In the genomic region with DNA sequence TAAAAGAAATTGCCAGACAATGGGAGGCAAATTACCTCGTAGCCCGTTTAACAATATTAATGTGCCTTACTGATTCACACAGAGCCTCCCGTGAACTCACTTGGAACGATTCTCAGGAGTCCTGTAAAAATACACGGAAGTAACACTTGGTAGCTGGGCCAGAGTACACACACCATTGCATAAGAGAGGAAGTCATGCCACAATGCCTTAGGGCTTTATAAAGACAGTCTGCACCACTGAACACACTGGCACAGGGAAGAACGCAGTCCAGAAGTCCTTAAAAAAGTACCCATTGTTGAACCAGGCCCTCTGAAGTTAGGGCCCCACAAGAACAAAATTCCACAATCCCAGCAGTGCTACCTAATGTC, we compare ENCODE assay signal across 1 cellular context.
TF ChIP-seq lines count a peak whose summit lies in the region.

No MANE protein-coding gene starts in this region.

TF ChIP-seq in HepG2, 621 proteins besides CTCF, POLR2A, EP300 and RAD21 (continued from another document and continues in another):
- TF ChIP-seq AKAP8 (CRISPR knock-in tag; IDR thresholded peaks at IDR 0.05) (no peak), KDM5B (CRISPR knock-in tag; IDR thresholded peaks at IDR 0.05; ENCODE audit: borderline replicate concordance) (no peak), KAT7 (CRISPR knock-in tag; IDR thresholded peaks at IDR 0.05; ENCODE audit: borderline replicate concordance) (0 out of 2 replicates have a peak, but pooled peaks have one; percentile 55), RBFOX2 (IDR thresholded peaks at IDR 0.05; ENCODE audit: low read depth, low read length) (peak; percentile 33; the same call in 1 of the 2 replicates), SNRNP70 (IDR thresholded peaks at IDR 0.05; ENCODE audit: low read depth, low read length) (no peak), TBP (CRISPR knock-in tag; IDR thresholded peaks at IDR 0.05) (no peak), ZBTB7B (CRISPR knock-in tag; IDR thresholded peaks at IDR 0.05) (peak; percentile 35; the same call in 1 of the 2 replicates), ZNF292 (CRISPR knock-in tag; IDR thresholded peaks at IDR 0.05; ENCODE audit: borderline replicate concordance, low read depth) (peak; percentile 66; the same call in 1 of the 2 replicates), GATAD1 (CRISPR knock-in tag; IDR thresholded peaks at IDR 0.05) (peak; percentile 68), HMG20A (CRISPR knock-in tag; IDR thresholded peaks at IDR 0.05; ENCODE audit: borderline replicate concordance) (peak; percentile 83; the same call in 1 of the 2 replicates), ZNF343 (CRISPR knock-in tag; IDR thresholded peaks at IDR 0.05) (no peak), ZNF878 (CRISPR knock-in tag; IDR thresholded peaks at IDR 0.05) (peak; percentile 62; the same call in 1 of the 2 replicates), ZMYM4 (CRISPR knock-in tag; IDR thresholded peaks at IDR 0.05) (peak; percentile 77), TEAD2 (CRISPR knock-in tag; IDR thresholded peaks at IDR 0.05) (no peak), WIZ (CRISPR knock-in tag; IDR thresholded peaks at IDR 0.05) (no peak), RXRB (CRISPR knock-in tag; IDR thresholded peaks at IDR 0.05; ENCODE audit: borderline replicate concordance) (peak; percentile 84), ZNF224 (CRISPR knock-in tag; IDR thresholded peaks at IDR 0.05) (no peak), ZNF180 (CRISPR knock-in tag; IDR thresholded peaks at IDR 0.05; ENCODE audit: borderline replicate concordance, low read depth) (no peak), ZNF207 (IDR thresholded peaks at IDR 0.05; ENCODE audit: borderline replicate concordance) (no peak), ZNF564 (CRISPR knock-in tag; IDR thresholded peaks at IDR 0.05) (no peak; the same call in 1 of the 2 replicates), HOMEZ (CRISPR knock-in tag; IDR thresholded peaks at IDR 0.05; ENCODE audit: low read depth) (peak; percentile 87; the same call in 1 of the 2 replicates), HNF4G (IDR thresholded peaks at IDR 0.05; ENCODE audit: borderline replicate concordance, low read depth, low read length) (peak; percentile 83), HNF4G (CRISPR knock-in tag; IDR thresholded peaks at IDR 0.05; ENCODE audit: borderline replicate concordance, low read depth) (no peak), SNAI1 (CRISPR knock-in tag; IDR thresholded peaks at IDR 0.05; ENCODE audit: borderline replicate concordance) (no peak), GMEB1 (CRISPR knock-in tag; IDR thresholded peaks at IDR 0.05; ENCODE audit: borderline replicate concordance) (no peak), ZFP62 (CRISPR knock-in tag; IDR thresholded peaks at IDR 0.05) (no peak), ADNP (CRISPR knock-in tag; IDR thresholded peaks at IDR 0.05) (no peak), ZNF274 (CRISPR knock-in tag; IDR thresholded peaks at IDR 0.05) (no peak), PRDM4 (CRISPR knock-in tag; IDR thresholded peaks at IDR 0.05; ENCODE audit: borderline replicate concordance) (no peak), IRF1 (CRISPR knock-in tag; IDR thresholded peaks at IDR 0.05; ENCODE audit: low read depth) (no peak), ZNF605 (CRISPR knock-in tag; IDR thresholded peaks at IDR 0.05) (peak; percentile 57; the same call in 1 of the 2 replicates), POLR2G (IDR thresholded peaks at IDR 0.05; ENCODE audit: low read depth, low read length) (peak; percentile 59), HMGXB3 (CRISPR knock-in tag; IDR thresholded peaks at IDR 0.05; ENCODE audit: borderline replicate concordance) (no peak)
- TF ChIP-seq, protein P1, sequence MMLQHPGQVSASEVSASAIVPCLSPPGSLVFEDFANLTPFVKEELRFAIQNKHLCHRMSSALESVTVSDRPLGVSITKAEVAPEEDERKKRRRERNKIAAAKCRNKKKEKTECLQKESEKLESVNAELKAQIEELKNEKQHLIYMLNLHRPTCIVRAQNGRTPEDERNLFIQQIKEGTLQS (CRISPR knock-in tag; IDR thresholded peaks at IDR 0.05), result no peak
- TF ChIP-seq, protein P2, sequence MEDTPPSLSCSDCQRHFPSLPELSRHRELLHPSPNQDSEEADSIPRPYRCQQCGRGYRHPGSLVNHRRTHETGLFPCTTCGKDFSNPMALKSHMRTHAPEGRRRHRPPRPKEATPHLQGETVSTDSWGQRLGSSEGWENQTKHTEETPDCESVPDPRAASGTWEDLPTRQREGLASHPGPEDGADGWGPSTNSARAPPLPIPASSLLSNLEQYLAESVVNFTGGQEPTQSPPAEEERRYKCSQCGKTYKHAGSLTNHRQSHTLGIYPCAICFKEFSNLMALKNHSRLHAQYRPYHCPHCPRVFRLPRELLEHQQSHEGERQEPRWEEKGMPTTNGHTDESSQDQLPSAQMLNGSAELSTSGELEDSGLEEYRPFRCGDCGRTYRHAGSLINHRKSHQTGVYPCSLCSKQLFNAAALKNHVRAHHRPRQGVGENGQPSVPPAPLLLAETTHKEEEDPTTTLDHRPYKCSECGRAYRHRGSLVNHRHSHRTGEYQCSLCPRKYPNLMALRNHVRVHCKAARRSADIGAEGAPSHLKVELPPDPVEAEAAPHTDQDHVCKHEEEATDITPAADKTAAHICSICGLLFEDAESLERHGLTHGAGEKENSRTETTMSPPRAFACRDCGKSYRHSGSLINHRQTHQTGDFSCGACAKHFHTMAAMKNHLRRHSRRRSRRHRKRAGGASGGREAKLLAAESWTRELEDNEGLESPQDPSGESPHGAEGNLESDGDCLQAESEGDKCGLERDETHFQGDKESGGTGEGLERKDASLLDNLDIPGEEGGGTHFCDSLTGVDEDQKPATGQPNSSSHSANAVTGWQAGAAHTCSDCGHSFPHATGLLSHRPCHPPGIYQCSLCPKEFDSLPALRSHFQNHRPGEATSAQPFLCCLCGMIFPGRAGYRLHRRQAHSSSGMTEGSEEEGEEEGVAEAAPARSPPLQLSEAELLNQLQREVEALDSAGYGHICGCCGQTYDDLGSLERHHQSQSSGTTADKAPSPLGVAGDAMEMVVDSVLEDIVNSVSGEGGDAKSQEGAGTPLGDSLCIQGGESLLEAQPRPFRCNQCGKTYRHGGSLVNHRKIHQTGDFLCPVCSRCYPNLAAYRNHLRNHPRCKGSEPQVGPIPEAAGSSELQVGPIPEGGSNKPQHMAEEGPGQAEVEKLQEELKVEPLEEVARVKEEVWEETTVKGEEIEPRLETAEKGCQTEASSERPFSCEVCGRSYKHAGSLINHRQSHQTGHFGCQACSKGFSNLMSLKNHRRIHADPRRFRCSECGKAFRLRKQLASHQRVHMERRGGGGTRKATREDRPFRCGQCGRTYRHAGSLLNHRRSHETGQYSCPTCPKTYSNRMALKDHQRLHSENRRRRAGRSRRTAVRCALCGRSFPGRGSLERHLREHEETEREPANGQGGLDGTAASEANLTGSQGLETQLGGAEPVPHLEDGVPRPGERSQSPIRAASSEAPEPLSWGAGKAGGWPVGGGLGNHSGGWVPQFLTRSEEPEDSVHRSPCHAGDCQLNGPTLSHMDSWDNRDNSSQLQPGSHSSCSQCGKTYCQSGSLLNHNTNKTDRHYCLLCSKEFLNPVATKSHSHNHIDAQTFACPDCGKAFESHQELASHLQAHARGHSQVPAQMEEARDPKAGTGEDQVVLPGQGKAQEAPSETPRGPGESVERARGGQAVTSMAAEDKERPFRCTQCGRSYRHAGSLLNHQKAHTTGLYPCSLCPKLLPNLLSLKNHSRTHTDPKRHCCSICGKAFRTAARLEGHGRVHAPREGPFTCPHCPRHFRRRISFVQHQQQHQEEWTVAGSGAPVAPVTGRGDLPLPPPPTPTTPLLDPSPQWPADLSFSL (CRISPR knock-in tag; IDR thresholded peaks at IDR 0.05), result no peak
- TF ChIP-seq, protein P3, sequence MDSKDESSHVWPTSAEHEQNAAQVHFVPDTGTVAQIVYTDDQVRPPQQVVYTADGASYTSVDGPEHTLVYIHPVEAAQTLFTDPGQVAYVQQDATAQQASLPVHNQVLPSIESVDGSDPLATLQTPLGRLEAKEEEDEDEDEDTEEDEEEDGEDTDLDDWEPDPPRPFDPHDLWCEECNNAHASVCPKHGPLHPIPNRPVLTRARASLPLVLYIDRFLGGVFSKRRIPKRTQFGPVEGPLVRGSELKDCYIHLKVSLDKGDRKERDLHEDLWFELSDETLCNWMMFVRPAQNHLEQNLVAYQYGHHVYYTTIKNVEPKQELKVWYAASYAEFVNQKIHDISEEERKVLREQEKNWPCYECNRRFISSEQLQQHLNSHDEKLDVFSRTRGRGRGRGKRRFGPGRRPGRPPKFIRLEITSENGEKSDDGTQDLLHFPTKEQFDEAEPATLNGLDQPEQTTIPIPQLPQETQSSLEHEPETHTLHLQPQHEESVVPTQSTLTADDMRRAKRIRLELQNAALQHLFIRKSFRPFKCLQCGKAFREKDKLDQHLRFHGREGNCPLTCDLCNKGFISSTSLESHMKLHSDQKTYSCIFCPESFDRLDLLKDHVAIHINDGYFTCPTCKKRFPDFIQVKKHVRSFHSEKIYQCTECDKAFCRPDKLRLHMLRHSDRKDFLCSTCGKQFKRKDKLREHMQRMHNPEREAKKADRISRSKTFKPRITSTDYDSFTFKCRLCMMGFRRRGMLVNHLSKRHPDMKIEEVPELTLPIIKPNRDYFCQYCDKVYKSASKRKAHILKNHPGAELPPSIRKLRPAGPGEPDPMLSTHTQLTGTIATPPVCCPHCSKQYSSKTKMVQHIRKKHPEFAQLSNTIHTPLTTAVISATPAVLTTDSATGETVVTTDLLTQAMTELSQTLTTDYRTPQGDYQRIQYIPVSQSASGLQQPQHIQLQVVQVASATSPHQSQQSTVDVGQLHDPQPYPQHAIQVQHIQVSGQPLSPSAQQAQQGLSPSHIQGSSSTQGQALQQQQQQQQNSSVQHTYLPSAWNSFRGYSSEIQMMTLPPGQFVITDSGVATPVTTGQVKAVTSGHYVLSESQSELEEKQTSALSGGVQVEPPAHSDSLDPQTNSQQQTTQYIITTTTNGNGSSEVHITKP (CRISPR knock-in tag; IDR thresholded peaks at IDR 0.05; ENCODE audit: low read depth), result 0 out of 2 replicates have a peak, but pooled peaks have one; percentile 63
